12 cellular contexts compared by ENCODE assay signal in genomic region chr7:18421297-18422004, GRCh38.
DNase-seq lines count a peak whose midpoint lies in the region; ATAC-seq and TF ChIP-seq lines count a peak whose summit lies in the region.
"Had no signal": no experiment of that assay in that cellular context is flagged by ENCODE, and none has a peak within 500 bp of the region (broad histone marks: within the 10 kb centered on the region; RNA-seq: fewer than 3 reads in every experiment).

No MANE protein-coding gene starts in this region.

- DNase-seq in GM12865 (ENCODE audit: low read depth): peak; percentile 15
- DNase-seq in WERI-Rb-1: peak; percentile 79
- DNase-seq in neural progenitor cell (ENCODE audit: low spot score): peak; percentile 89
- DNase-seq in mucosa of gallbladder (ENCODE audit: low spot score): no peak
- DNase-seq in T-helper 9 cell: no peak
- no peak for DNase-seq in HK-2 (ENCODE audit: unreplicated experiment)
- DNase-seq: dorsolateral prefrontal cortex, kidney, Right ventricle myocardium superior had no signal

- H3K27ac Mint-ChIP-seq in neural progenitor cell: peak overlapping the region; percentile 78

- H3K27me3 ChIP-seq in WERI-Rb-1 (ENCODE audit: insufficient read depth, low read depth, severe bottlenecking) (no peaks in the 10 kb centered on the region), neural progenitor cell (no peaks in the 10 kb centered on the region)
- H3K27me3 ChIP-seq: dorsolateral prefrontal cortex, suprapubic skin had no signal

- peaks cover 7% of the 10 kb centered on the region for H3K9me3 Mint-ChIP-seq in neural progenitor cell

- peak overlapping the region; percentile 60 for H3K4me2 ChIP-seq in neural progenitor cell

- H2AFZ ChIP-seq in neural progenitor cell (replicated peaks): no peak overlapping the region

- peak; percentile 49 for ATAC-seq in HG02798 (IDR thresholded peaks at IDR 0.05; ENCODE audit: poor library complexity, unreplicated experiment)
- ATAC-seq in GM21390 (IDR thresholded peaks at IDR 0.05; ENCODE audit: unreplicated experiment): no peak

- no peaks in the 10 kb centered on the region for H3K79me2 ChIP-seq in neural progenitor cell (ENCODE audit: low read depth)

- no peak overlapping the region for H3K9ac ChIP-seq in neural progenitor cell

- TF ChIP-seq CTCF in GM12865 (IDR thresholded peaks at IDR 0.05; ENCODE audit: insufficient read depth, low read depth, low read length, missing control alignments) (no peak), WERI-Rb-1 (IDR thresholded peaks at IDR 0.05; ENCODE audit: low read depth, low read length) (no peak), neural progenitor cell (IDR thresholded peaks at IDR 0.05) (no peak)

- no peaks in the 10 kb centered on the region for H4K20me1 ChIP-seq in neural progenitor cell (ENCODE audit: low read depth)

- H3K36me3 ChIP-seq in WERI-Rb-1 (no peaks in the 10 kb centered on the region), neural progenitor cell (no peaks in the 10 kb centered on the region)
- H3K36me3 ChIP-seq: suprapubic skin had no signal

- no peaks in the 10 kb centered on the region for H3K36me3 Mint-ChIP-seq in neural progenitor cell

- H3K4me1 Mint-ChIP-seq in neural progenitor cell: peaks cover 41% of the 10 kb centered on the region

- H3K4me3 Mint-ChIP-seq in neural progenitor cell: no peak overlapping the region

- peaks cover 12% of the 10 kb centered on the region for H3F3A ChIP-seq in neural progenitor cell (ENCODE audit: low read depth)

- H3K4me1 ChIP-seq in neural progenitor cell: peaks cover 36% of the 10 kb centered on the region
- H3K4me1 ChIP-seq: suprapubic skin had no signal

- H3K9me3 ChIP-seq in WERI-Rb-1 (ENCODE audit: severe bottlenecking): peaks cover 2% of the 10 kb centered on the region
- peaks cover 6% of the 10 kb centered on the region for H3K9me3 ChIP-seq in neural progenitor cell (ENCODE audit: low read depth)
- H3K9me3 ChIP-seq: suprapubic skin had no signal

- peak overlapping the region; percentile 13; the same call in 1 of the 2 replicates for H3K27ac ChIP-seq in WERI-Rb-1
- peak overlapping the region; percentile 47 for H3K27ac ChIP-seq in neural progenitor cell
- H3K27ac ChIP-seq: dorsolateral prefrontal cortex, suprapubic skin had no signal

- H3K4me3 ChIP-seq in GM12865 (ENCODE audit: low read depth, low read length) (no peak overlapping the region), WERI-Rb-1 (ENCODE audit: low read depth, low read length) (no peak overlapping the region), neural progenitor cell (no peak overlapping the region)
- H3K4me3 ChIP-seq: suprapubic skin had no signal

- H3K27me3 Mint-ChIP-seq in neural progenitor cell (ENCODE audit: insufficient read depth, low read depth): no peaks in the 10 kb centered on the region

Comparison
In these comparisons a context has a peak if more than half of its experiments do, and no peak if none do; other contexts are left out.
1. DNase-seq: peak in GM12865 (single experiment), WERI-Rb-1 (single experiment) and neural progenitor cell (single experiment); none in mucosa of gallbladder (single experiment), T-helper 9 cell (single experiment) and HK-2 (single experiment).